1 cellular context compared by ENCODE assay signal in genomic region chr6:6810727-6811126, GRCh38.
TF ChIP-seq lines count a peak whose summit lies in the region.

No MANE protein-coding gene starts in this region.

TF ChIP-seq in HepG2, 621 proteins besides CTCF, POLR2A, EP300 and RAD21 (continued from another document):
- TF ChIP-seq BCL3 (CRISPR knock-in tag; IDR thresholded peaks at IDR 0.05), result no peak
- TF ChIP-seq ZNF605 (CRISPR knock-in tag; IDR thresholded peaks at IDR 0.05), result no peak
- TF ChIP-seq ZNF878 (CRISPR knock-in tag; IDR thresholded peaks at IDR 0.05), result no peak
- no peak for TF ChIP-seq SPEN (CRISPR knock-in tag; IDR thresholded peaks at IDR 0.05; ENCODE audit: low read depth)
- TF ChIP-seq BHLHE40 (IDR thresholded peaks at IDR 0.05; ENCODE audit: low read length), result no peak
- TF ChIP-seq TBX2 (CRISPR knock-in tag; IDR thresholded peaks at IDR 0.05; ENCODE audit: borderline replicate concordance), result no peak
- no peak for TF ChIP-seq MTA1 (CRISPR knock-in tag; IDR thresholded peaks at IDR 0.05; ENCODE audit: borderline replicate concordance)
- TF ChIP-seq ZNF768 (CRISPR knock-in tag; IDR thresholded peaks at IDR 0.05), result no peak
